ENCODE assay signal across 25 cellular contexts in the genomic region with DNA sequence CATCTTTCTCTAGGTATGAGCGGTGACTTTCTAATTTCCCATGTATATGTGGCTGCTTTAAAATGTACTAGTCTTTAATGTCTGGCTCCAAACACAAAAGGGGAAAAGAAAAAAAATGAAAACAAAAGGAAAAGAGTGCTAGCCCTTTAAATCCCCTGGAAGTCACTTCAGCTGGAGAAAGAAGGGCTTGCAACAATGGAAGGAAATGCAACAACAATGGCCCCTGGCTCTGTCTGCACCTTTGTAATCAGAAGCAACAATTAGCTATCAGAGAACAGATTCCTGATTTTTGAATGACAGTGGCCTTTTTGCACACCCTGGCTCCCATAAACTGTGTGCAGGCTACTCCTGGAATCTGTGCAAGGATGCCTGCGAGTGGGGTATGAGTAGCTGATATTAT.
"Had no signal": no experiment of that assay in that cellular context is flagged by ENCODE, and none has a peak within 500 bp of the region (broad histone marks: within the 10 kb centered on the region; RNA-seq: fewer than 3 reads in every experiment).

No MANE protein-coding gene starts in this region.

- FAIRE-seq: RCC 7860 had no signal

- ATAC-seq: activated CD8-positive, alpha-beta T cell treated with anti-CD3 and anti-CD28 coated beads, Interleukin-2, amount 10 ng/mL, durations not matched to agents 7 days and 5 days; PC-3; SK-N-SH treated with all-trans-retinoic acid at 6 μM for 48 hours had no signal

- H3K4me1 ChIP-seq: adrenal gland, SJSA1 had no signal

- H3K4me1 Mint-ChIP-seq: activated naive CD8-positive, alpha-beta T cell treated with anti-CD3 and anti-CD28 coated beads, Interleukin-2, amount 10 ng/mL, durations not matched to agents 7 days and 5 days had no signal

- H3K27ac Mint-ChIP-seq: activated CD8-positive, alpha-beta T cell treated with anti-CD3 and anti-CD28 coated beads, Interleukin-2, amount 10 ng/mL, durations not matched to agents 7 days and 5 days; activated naive CD8-positive, alpha-beta T cell treated with anti-CD3 and anti-CD28 coated beads, Interleukin-2, amount 10 ng/mL, durations not matched to agents 7 days and 5 days; T-helper 2 cell treated with Interferon-gamma antibody and Interleukin-4, amounts not matched to agents 5 μg/mL and 100 μg/mL, for 36 hours had no signal

- H3K4me3 Mint-ChIP-seq: activated CD8-positive, alpha-beta T cell treated with anti-CD3 and anti-CD28 coated beads, Interleukin-2, amount 10 ng/mL, durations not matched to agents 7 days and 5 days; activated naive CD8-positive, alpha-beta T cell treated with anti-CD3 and anti-CD28 coated beads, Interleukin-2, amount 10 ng/mL, durations not matched to agents 7 days and 5 days; T-helper 2 cell treated with Interferon-gamma antibody and Interleukin-4, amounts not matched to agents 5 μg/mL and 100 μg/mL, for 36 hours had no signal

- H3K9me3 ChIP-seq: SJSA1 had no signal

- DNase-seq: activated CD4-positive, alpha-beta T cell treated with anti-CD3 and anti-CD28 coated beads for 48 hours; activated CD4-positive, alpha-beta T cell treated with anti-CD3 and anti-CD28 coated beads, Interleukin-2, amount 50 U/mL, for 4 hours; activated CD4-positive, CD25-positive, alpha-beta regulatory T cell treated with anti-CD3 and anti-CD28 coated beads, Interleukin-2, amount 50 U/mL, for 72 hours; activated CD8-positive, alpha-beta memory T cell treated with anti-CD3 and anti-CD28 coated beads, Interleukin-2, amount 50 U/mL, for 48 hours; activated CD8-positive, alpha-beta T cell treated with anti-CD3 and anti-CD28 coated beads, Interleukin-2, amount 10 ng/mL, durations not matched to agents 7 days and 5 days; activated naive CD4-positive, alpha-beta T cell treated with anti-CD3 and anti-CD28 coated beads, Interleukin-2, amount 50 U/mL, for 16 hours; activated naive CD8-positive, alpha-beta T cell treated with anti-CD3 and anti-CD28 coated beads, Interleukin-2, amount 10 ng/mL, durations not matched to agents 7 days and 5 days; activated T-cell treated with anti-CD3 and anti-CD28 coated beads, Interleukin-2, amount 50 U/mL, for 1 hour; adrenal gland; anterior cingulate cortex; cerebellar nuclear complex; Kasumi-1; NCI-H1105 treated with DMSO at 0.1 percent for 48 hours; NCI-H1436 treated with DMSO at 0.1 percent for 48 hours; NCI-H1930; NCI-H345; NCI-H510A treated with DMSO at 0.1 percent for 48 hours; NCI-H69; PC-3; SHP77; SW 1271 had no signal

- H3K27me3 Mint-ChIP-seq: activated naive CD8-positive, alpha-beta T cell treated with anti-CD3 and anti-CD28 coated beads, Interleukin-2, amount 10 ng/mL, durations not matched to agents 7 days and 5 days had no signal

- H3K4me3 ChIP-seq: adrenal gland, SJSA1 had no signal

- H3K36me3 ChIP-seq: adrenal gland, SJSA1 had no signal

- H3K27ac ChIP-seq: adrenal gland, SJSA1 had no signal

- H3K36me3 Mint-ChIP-seq: activated naive CD8-positive, alpha-beta T cell treated with anti-CD3 and anti-CD28 coated beads, Interleukin-2, amount 10 ng/mL, durations not matched to agents 7 days and 5 days had no signal

- H3K27me3 ChIP-seq: adrenal gland, SJSA1 had no signal
